ENCODE assay signal across 26 cellular contexts in the genomic region with DNA sequence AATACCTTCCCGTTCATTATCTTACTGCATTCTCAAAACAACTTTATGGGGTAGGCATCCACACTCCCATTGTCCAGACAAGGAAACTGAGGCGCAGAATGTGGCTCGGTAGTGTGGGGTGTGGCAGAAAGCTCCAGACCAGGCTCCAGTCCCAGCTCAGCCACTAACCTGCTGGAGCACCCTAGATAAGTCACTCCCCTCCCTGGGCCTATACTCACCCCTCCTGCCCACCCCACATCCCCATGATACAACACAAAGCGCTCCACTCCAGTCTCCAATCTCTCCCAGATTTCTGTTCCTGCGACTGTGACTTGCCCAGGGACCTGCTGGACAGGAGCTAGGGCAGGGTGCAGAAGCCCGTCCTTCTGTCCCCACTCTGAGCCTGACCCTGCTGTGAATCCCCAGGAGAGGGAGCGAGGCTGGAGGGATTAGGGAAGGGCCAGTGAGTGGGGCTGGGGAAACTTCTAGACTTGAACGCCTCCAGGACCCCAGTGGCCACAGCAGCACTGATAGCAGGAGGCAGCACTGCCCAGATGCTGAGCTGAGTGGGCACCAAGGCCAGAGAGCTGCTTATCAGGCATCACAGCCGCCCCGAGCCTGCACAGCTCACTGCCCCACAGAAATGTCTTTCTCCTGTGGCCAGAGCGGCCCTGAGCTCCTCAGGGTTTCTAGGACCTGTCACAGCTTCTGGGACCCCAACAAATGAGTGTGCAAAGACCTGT. TPM values are rescaled to one million over a fixed set of nuclear protein-coding genes. Genes with fewer than 3 reads are reported as not detected.
DNase-seq lines count a peak whose midpoint lies in the region; ATAC-seq, FAIRE-seq and TF ChIP-seq lines count a peak whose summit lies in the region.
"Had no signal": no experiment of that assay in that cellular context is flagged by ENCODE, and none has a peak within 500 bp of the region (broad histone marks: within the 10 kb centered on the region; RNA-seq: fewer than 3 reads in every experiment).

No MANE protein-coding gene starts in this region.

- H3K36me3 Mint-ChIP-seq in activated naive CD4-positive, alpha-beta T cell treated with anti-CD3 and anti-CD28 coated beads, Interleukin-2, amount 10 ng/mL, durations not matched to agents 7 days and 5 days: peaks cover 1% of the 10 kb centered on the region

- H3K9me3 Mint-ChIP-seq in activated naive CD4-positive, alpha-beta T cell treated with anti-CD3 and anti-CD28 coated beads, Interleukin-2, amount 10 ng/mL, durations not matched to agents 7 days and 5 days: no peaks in the 10 kb centered on the region

- H3K27me3 Mint-ChIP-seq in activated naive CD4-positive, alpha-beta T cell treated with anti-CD3 and anti-CD28 coated beads, Interleukin-2, amount 10 ng/mL, durations not matched to agents 7 days and 5 days: peaks cover 62% of the 10 kb centered on the region

- no peak overlapping the region for H3K27ac Mint-ChIP-seq in activated naive CD4-positive, alpha-beta T cell treated with anti-CD3 and anti-CD28 coated beads, Interleukin-2, amount 10 ng/mL, durations not matched to agents 7 days and 5 days

- DNase-seq in activated naive CD4-positive, alpha-beta T cell treated with anti-CD3 and anti-CD28 coated beads, Interleukin-2, amount 10 ng/mL, durations not matched to agents 7 days and 5 days: peak; percentile 4
- no peak for DNase-seq in activated naive CD4-positive, alpha-beta T cell (lab: John Stamatoyannopoulos, UW)
- peak; percentile 44 for DNase-seq in RWPE2 (ENCODE audit: low spot score)
- peak; percentile 66 for DNase-seq in kidney
- DNase-seq in upper lobe of right lung: peak; percentile 41
- no peak for DNase-seq in NCI-H1694 (lab: John Stamatoyannopoulos, UW)
- DNase-seq: DND-41, GM23248, KBM-7, NCI-H1092 treated with DMSO at 0.1 percent for 48 hours, NCI-H1436 treated with DMSO at 0.1 percent for 48 hours, NCI-H2029, NCI-H2227 treated with DMSO at 0.1 percent for 48 hours, NCI-H510A, NCI-H748 treated with DMSO at 0.1 percent for 48 hours, PC-9, SJCRH30 had no signal

- ATAC-seq in RWPE2 (ENCODE audit: low read depth) (no peak), upper lobe of right lung (no peak), HG02763 (IDR thresholded peaks at IDR 0.05; ENCODE audit: unreplicated experiment) (no peak)
- ATAC-seq: HepG2 had no signal

- no peak overlapping the region for H3K4me3 Mint-ChIP-seq in activated naive CD4-positive, alpha-beta T cell treated with anti-CD3 and anti-CD28 coated beads, Interleukin-2, amount 10 ng/mL, durations not matched to agents 7 days and 5 days

- no peaks in the 10 kb centered on the region for H3K9me3 ChIP-seq in RWPE2 (ENCODE audit: severe bottlenecking)
- no peaks in the 10 kb centered on the region for H3K9me3 ChIP-seq in kidney (ENCODE audit: control insufficient read depth in 1 of 2, low read length in 2 of 2)
- no peaks in the 10 kb centered on the region for H3K9me3 ChIP-seq in upper lobe of right lung
- H3K9me3 ChIP-seq: HAP-1, SJCRH30 had no signal

- H3K4me3 ChIP-seq in RWPE2 (ENCODE audit: severe bottlenecking): no peak overlapping the region
- no peak overlapping the region for H3K4me3 ChIP-seq in kidney (ENCODE audit: low read length in 2 of 2)
- H3K4me3 ChIP-seq in upper lobe of right lung: no peak overlapping the region
- H3K4me3 ChIP-seq: GM23248, HAP-1, PC-9, SJCRH30 had no signal

- H3K4me1 Mint-ChIP-seq in activated naive CD4-positive, alpha-beta T cell treated with anti-CD3 and anti-CD28 coated beads, Interleukin-2, amount 10 ng/mL, durations not matched to agents 7 days and 5 days: peaks cover 19% of the 10 kb centered on the region

- intact Hi-C loops in kidney (cut with DNase I): no loop called here
- intact Hi-C loops in upper lobe of right lung (cut with DNase I): no loop called here

- TF ChIP-seq CTCF in RWPE2 (IDR thresholded peaks at IDR 0.05; ENCODE audit: poor library complexity, severe bottlenecking) (no peak), kidney (IDR thresholded peaks at IDR 0.05; ENCODE audit: borderline replicate concordance, extremely low read depth, insufficient read depth) (no peak), upper lobe of right lung (IDR thresholded peaks at IDR 0.05) (no peak)

- H3K4me1 ChIP-seq in RWPE2 (ENCODE audit: insufficient read depth, poor library complexity, severe bottlenecking): no peaks in the 10 kb centered on the region
- peaks cover 0 to 6% of the 10 kb centered on the region in 2 donors for H3K4me1 ChIP-seq in kidney (ENCODE audit: control insufficient read depth in 1 of 2, insufficient read depth in 1 of 2, low read depth in 1 of 2, low read length in 2 of 2)
- peaks cover 21% of the 10 kb centered on the region for H3K4me1 ChIP-seq in upper lobe of right lung
- H3K4me1 ChIP-seq: SJCRH30 had no signal

- CTCF ChIA-PET in activated naive CD4-positive, alpha-beta T cell treated with anti-CD3 and anti-CD28 coated beads, Interleukin-2, amount 10 ng/mL, durations not matched to agents 7 days and 5 days (lab: Charles Lee): interaction anchor here (1.4 to 1.7 kb wide), 2 partner anchors 18 to 122 kb away, joined by 3 to 4 read pairs; no protein-coding TSS in a partner anchor

- H3K36me3 ChIP-seq in RWPE2 (ENCODE audit: low read depth): no peaks in the 10 kb centered on the region
- H3K36me3 ChIP-seq in kidney (ENCODE audit: control insufficient read depth in 1 of 2, insufficient read depth in 2 of 2, low read length in 2 of 2): no peaks in the 10 kb centered on the region
- no peaks in the 10 kb centered on the region for H3K36me3 ChIP-seq in upper lobe of right lung
- H3K36me3 ChIP-seq: HAP-1, SJCRH30 had no signal

- H3K27me3 ChIP-seq in RWPE2 (ENCODE audit: insufficient read depth, poor library complexity, severe bottlenecking) (no peaks in the 10 kb centered on the region), upper lobe of right lung (peaks cover 7% of the 10 kb centered on the region)
- H3K27me3 ChIP-seq: SJCRH30 had no signal

- H3K27ac ChIP-seq in RWPE2 (ENCODE audit: poor library complexity, severe bottlenecking) (no peak overlapping the region), kidney (ENCODE audit: low read depth in 2 of 2, low read length in 2 of 2) (peak overlapping the region in 1 of 2 donors; percentile 15), upper lobe of right lung (no peak overlapping the region)
- H3K27ac ChIP-seq: C4-2B, GM23248, HL-60, PC-9, RWPE1, SJCRH30 had no signal

- H3K9ac ChIP-seq in kidney (ENCODE audit: low read length in 2 of 2): no peak overlapping the region
- H3K9ac ChIP-seq: GM23248 had no signal

- no peak for FAIRE-seq in kidney (lab: Jason Lieb, UNC)
- FAIRE-seq: A204.1, GM12892, HepG2 had no signal

RNA-seq across cellular contexts. Expression of gene AQP2, which starts 1.3 kb away (rescaled TPM):
- total RNA-seq in kidney (122 TPM), upper lobe of right lung (not detected)
- 666 TPM for polyA plus RNA-seq in kidney (ENCODE audit: insufficient read depth, low read depth, low replicate concordance)
- total RNA-seq: G401, GM23248, HepG2, PC-9, SJCRH30 had no signal
- polyA plus RNA-seq: GM23248, HepG2 had no signal

RNA-seq across cellular contexts. Expression of gene AQP5, which starts 12.4 kb away (rescaled TPM):
- 0.91 TPM for total RNA-seq in kidney
- polyA plus RNA-seq in kidney (ENCODE audit: insufficient read depth, low read depth, low replicate concordance): 0.99 TPM
- 14.3 TPM for total RNA-seq in upper lobe of right lung
- total RNA-seq: G401, GM23248, HepG2 had no signal
- polyA plus RNA-seq: GM23248, HepG2 had no signal

RNA-seq across cellular contexts. Expression of gene AQP6, which starts 23.5 kb away (rescaled TPM):
- 12.0 TPM for total RNA-seq in kidney
- 74.1 TPM for polyA plus RNA-seq in kidney (ENCODE audit: insufficient read depth, low read depth, low replicate concordance)
- total RNA-seq in upper lobe of right lung: 0.35 TPM
- total RNA-seq: GM23248, PC-9, SJCRH30 had no signal
- polyA plus RNA-seq: GM23248 had no signal

RNA-seq across cellular contexts. Expression of gene FAIM2, which starts 45.6 kb away (rescaled TPM):
- 5.5 TPM for total RNA-seq in kidney
- 1.3 TPM for polyA plus RNA-seq in kidney (ENCODE audit: insufficient read depth, low read depth, low replicate concordance)
- total RNA-seq in upper lobe of right lung: 1.2 TPM
- total RNA-seq: G401, HepG2, PC-9 had no signal
- polyA plus RNA-seq: HepG2 had no signal

Comparison
In these comparisons a context has a peak if more than half of its experiments do, and no peak if none do; other contexts are left out.
1. DNase-seq: peak in activated naive CD4-positive, alpha-beta T cell treated with anti-CD3 and anti-CD28 coated beads, Interleukin-2, amount 10 ng/mL, durations not matched to agents 7 days and 5 days (single experiment), RWPE2 (single experiment), kidney (single experiment) and upper lobe of right lung (single experiment); none in activated naive CD4-positive, alpha-beta T cell (0 of 4) and NCI-H1694 (single experiment).
2. RNA of gene AQP2, which starts 1.3 kb away (total RNA-seq): 122 TPM in kidney (single experiment); not detected in upper lobe of right lung (single experiment); every median in the first group is over 100 times any median in the second.